Comparison of ENCODE assay signal across 26 cellular contexts in genomic region chr11:2202900-2203439, GRCh38. TPM values are rescaled to one million over a fixed set of nuclear protein-coding genes. Genes with fewer than 3 reads are reported as not detected.
DNase-seq lines count a peak whose midpoint lies in the region; ATAC-seq and TF ChIP-seq lines count a peak whose summit lies in the region.
"Had no signal": no experiment of that assay in that cellular context is flagged by ENCODE, and none has a peak within 500 bp of the region (broad histone marks: within the 10 kb centered on the region; RNA-seq: fewer than 3 reads in every experiment).

No MANE protein-coding gene starts in this region.

- H2BK12ac ChIP-seq in neuronal stem cell (ENCODE audit: low read length), result peak overlapping the region; percentile 73

- no CpG with 5 or more reads among the region's 10 CpGs for WGBS in neuronal stem cell (ENCODE audit: extremely low coverage in 2 of 2, insufficient read length in 2 of 2, insufficient replicate concordance in 1 of 2), 2 donors

- H3K27me3 ChIP-seq in left ventricle myocardium inferior (ENCODE audit: low read depth), result peaks cover 14% of the 10 kb centered on the region
- H3K27me3 ChIP-seq in neuronal stem cell (ENCODE audit: control insufficient read depth in 3 of 3, insufficient read depth in 3 of 3, low read depth in 1 of 3, low read length in 3 of 3), result no peaks in the 10 kb centered on the region

- H4K91ac ChIP-seq in neuronal stem cell (ENCODE audit: low read depth, low read length, poor library complexity), result no peak overlapping the region

- H2BK15ac ChIP-seq in neuronal stem cell (ENCODE audit: low read length), result peak overlapping the region; percentile 98

- no peaks in the 10 kb centered on the region for H3K36me3 Mint-ChIP-seq in effector memory CD8-positive, alpha-beta T cell (ENCODE audit: insufficient read depth)
- H3K36me3 Mint-ChIP-seq: activated CD4-positive, alpha-beta memory T cell treated with anti-CD3 and anti-CD28 coated beads for 36 hours; brain had no signal

- H2BK120ac ChIP-seq in neuronal stem cell (ENCODE audit: low read depth, low read length), result no peak overlapping the region

- H3K14ac ChIP-seq in neuronal stem cell (ENCODE audit: low read length), result peak overlapping the region; percentile 82

- H3K4me2 ChIP-seq in neuronal stem cell (ENCODE audit: insufficient read depth, low read length, poor library complexity, severe bottlenecking), result no peak overlapping the region

- H3K27ac Mint-ChIP-seq in effector memory CD8-positive, alpha-beta T cell, result no peak overlapping the region
- H3K27ac Mint-ChIP-seq: activated CD4-positive, alpha-beta memory T cell treated with anti-CD3 and anti-CD28 coated beads for 36 hours; activated T-cell treated with anti-CD3 and anti-CD28 coated beads, Interleukin-2, amount 50 U/mL, for 24 hours; brain had no signal

- H3K4me1 ChIP-seq in left ventricle myocardium inferior (no peaks in the 10 kb centered on the region), neuronal stem cell (ENCODE audit: control insufficient read depth in 2 of 2, insufficient read depth in 1 of 2, low read depth in 1 of 2, low read length in 2 of 2) (peaks cover 0 to 3% of the 10 kb centered on the region in 2 donors)

- intact Hi-C loops in left ventricle myocardium inferior (cut with micrococcal nuclease), result no loop called here
- intact Hi-C loops in cardiac septum (cut with DNase I), result no loop called here

- no peak for ATAC-seq in effector memory CD8-positive, alpha-beta T cell (replicated peaks)

- no peak overlapping the region for H3K9ac ChIP-seq in neuronal stem cell (ENCODE audit: low read depth, low read length, poor library complexity)

- no peak for TF ChIP-seq CTCF in left ventricle myocardium inferior (IDR thresholded peaks at IDR 0.05; ENCODE audit: borderline replicate concordance)
- TF ChIP-seq CTCF in VCaP (conservative IDR thresholded peaks at IDR 0.05), result no peak

- H3K27ac ChIP-seq in left ventricle myocardium inferior (replicated peaks) (no peak overlapping the region), VCaP (peak overlapping the region; percentile 67), neuronal stem cell (replicated peaks; ENCODE audit: low read length) (no peak overlapping the region)

- H2BK5ac ChIP-seq in neuronal stem cell (ENCODE audit: low read length), result peak overlapping the region; percentile 53

- H2AFZ ChIP-seq in neuronal stem cell (ENCODE audit: low read length), result no peak overlapping the region

- H3K9me3 ChIP-seq in left ventricle myocardium inferior (replicated peaks), result peaks cover 9% of the 10 kb centered on the region
- H3K9me3 ChIP-seq in neuronal stem cell (replicated peaks in 1 of 2; ENCODE audit: control insufficient read depth in 2 of 2, insufficient read depth in 1 of 2, low read depth in 1 of 2, low read length in 2 of 2), result no peaks in the 10 kb centered on the region

- H3K27me3 Mint-ChIP-seq in effector memory CD8-positive, alpha-beta T cell, result peaks cover 0 to 5% of the 10 kb centered on the region in 2 donors
- H3K27me3 Mint-ChIP-seq: activated CD4-positive, alpha-beta memory T cell treated with anti-CD3 and anti-CD28 coated beads for 36 hours; activated T-cell treated with anti-CD3 and anti-CD28 coated beads, Interleukin-2, amount 50 U/mL, for 24 hours; brain had no signal

- H3K4ac ChIP-seq in neuronal stem cell (ENCODE audit: low read length), result no peak overlapping the region

- H3K9me3 Mint-ChIP-seq in effector memory CD8-positive, alpha-beta T cell, result peaks cover 1 to 8% of the 10 kb centered on the region in 2 donors
- H3K9me3 Mint-ChIP-seq: activated CD4-positive, alpha-beta memory T cell treated with anti-CD3 and anti-CD28 coated beads for 36 hours; activated T-cell treated with anti-CD3 and anti-CD28 coated beads, Interleukin-2, amount 50 U/mL, for 24 hours had no signal

- H2AK5ac ChIP-seq in neuronal stem cell (ENCODE audit: low read depth, low read length), result peak overlapping the region; percentile 97

- DNase-seq in left ventricle myocardium inferior (peak; percentile 9), cardiac septum (ENCODE audit: low spot score) (no peak), neuronal stem cell (ENCODE audit: low spot score) (no peak), A172 (ENCODE audit: low spot score) (no peak), NCI-H82 treated with DMSO at 0.1 percent for 48 hours (lab: John Stamatoyannopoulos, UW; ENCODE audit: unreplicated experiment) (no peak)
- DNase-seq in effector memory CD8-positive, alpha-beta T cell, result no peak
- DNase-seq: activated CD4-positive, alpha-beta memory T cell treated with anti-CD3 and anti-CD28 coated beads for 36 hours; mesenchymal stem cell; NCI-H1092 treated with DMSO at 0.1 percent for 48 hours; NCI-H2107; NCI-H524; SHP77 treated with DMSO at 0.1 percent for 48 hours; stimulated activated CD4-positive, alpha-beta T cell treated with anti-CD3 and anti-CD28 coated beads, Interleukin-12 subunit alpha, Interleukin-12 subunit beta, amount 100 ng/mL, for 4 hours; stimulated activated CD8-positive, alpha-beta memory T cell treated with anti-CD3 and anti-CD28 coated beads, Interleukin-4, amount 100 ng/mL, for 48 hours had no signal

- H3K4me3 Mint-ChIP-seq in effector memory CD8-positive, alpha-beta T cell, result no peak overlapping the region
- H3K4me3 Mint-ChIP-seq: activated CD4-positive, alpha-beta memory T cell treated with anti-CD3 and anti-CD28 coated beads for 36 hours; activated T-cell treated with anti-CD3 and anti-CD28 coated beads, Interleukin-2, amount 50 U/mL, for 24 hours; brain had no signal

- no peak overlapping the region for H4K8ac ChIP-seq in neuronal stem cell (ENCODE audit: low read depth, low read length)

- peaks cover 1 to 10% of the 10 kb centered on the region in 2 donors for H3K4me1 Mint-ChIP-seq in effector memory CD8-positive, alpha-beta T cell (ENCODE audit: low read depth in 2 of 2)
- H3K4me1 Mint-ChIP-seq: brain had no signal

- no peaks in the 10 kb centered on the region for H3K79me1 ChIP-seq in neuronal stem cell (ENCODE audit: low read depth, low read length)

- peak overlapping the region; percentile 64 for H3K18ac ChIP-seq in neuronal stem cell (ENCODE audit: low read length)

- no peak overlapping the region for H3K23ac ChIP-seq in neuronal stem cell (ENCODE audit: low read depth, low read length, poor library complexity)

- no peaks in the 10 kb centered on the region for H3K36me3 ChIP-seq in left ventricle myocardium inferior
- no peaks in the 10 kb centered on the region for H3K36me3 ChIP-seq in neuronal stem cell (replicated peaks in 1 of 2; ENCODE audit: control insufficient read depth in 2 of 2, insufficient read depth in 2 of 2, low read length in 2 of 2)

- no peak overlapping the region for H3K4me3 ChIP-seq in left ventricle myocardium inferior
- H3K4me3 ChIP-seq in neuronal stem cell (ENCODE audit: low read length in 2 of 2), result no peak overlapping the region

RNA-seq across cellular contexts. Expression of gene TH, which starts 31.4 kb away (rescaled TPM):
- total RNA-seq in left ventricle myocardium inferior (not detected), cardiac septum (not detected)
- polyA plus RNA-seq in neuronal stem cell (2013, experiment 1 of 2), result 1.0 TPM
- 0.82 TPM for polyA plus RNA-seq in neuronal stem cell (2013, experiment 2 of 2)
- total RNA-seq in A172 (2014; rRNA removed; shearing (Covaris generic)), result 0.26 and 0.43 TPM in 2 replicates
- total RNA-seq: activated CD4-positive, alpha-beta memory T cell treated with anti-CD3 and anti-CD28 coated beads for 36 hours; Calu3; endothelial cell of umbilical vein; fibroblast of villous mesenchyme; H1; LHCN-M2; pulmonary artery endothelial cell; subcutaneous adipose tissue; T-helper 1 cell treated with Interleukin-12 subunit alpha and Interleukin-12 subunit beta and Interleukin-4 antibody, amounts not matched to agents 30 ng/mL and 1 ng/mL, for 36 hours had no signal
- polyA plus RNA-seq: endothelial cell of umbilical vein had no signal

RNA-seq across cellular contexts. Expression of gene INS, which starts 42.0 kb away (rescaled TPM):
- not detected for total RNA-seq in left ventricle myocardium inferior
- total RNA-seq in cardiac septum, result not detected
- polyA plus RNA-seq in neuronal stem cell (2013, experiment 1 of 2), result not detected
- polyA plus RNA-seq in neuronal stem cell (2013, experiment 2 of 2), result not detected
- total RNA-seq in A172 (2014; rRNA removed; shearing (Covaris generic)), result not detected in 2 replicates
- total RNA-seq: activated CD4-positive, alpha-beta memory T cell treated with anti-CD3 and anti-CD28 coated beads for 36 hours; Calu3; endothelial cell of umbilical vein; fibroblast of villous mesenchyme; H1; LHCN-M2; pulmonary artery endothelial cell; subcutaneous adipose tissue; T-helper 1 cell treated with Interleukin-12 subunit alpha and Interleukin-12 subunit beta and Interleukin-4 antibody, amounts not matched to agents 30 ng/mL and 1 ng/mL, for 36 hours had no signal
- polyA plus RNA-seq: endothelial cell of umbilical vein, H1, neural cell had no signal
